ENCODE assay signal across 12 cellular contexts in genomic region chr4:184097815-184098214, GRCh38.
"Had no signal": no experiment of that assay in that cellular context is flagged by ENCODE, and none has a peak within 500 bp of the region (broad histone marks: within the 10 kb centered on the region; RNA-seq: fewer than 3 reads in every experiment).

No MANE protein-coding gene starts in this region.

- H3K4me3 ChIP-seq: mucosa of descending colon, right lobe of liver had no signal

- H3K4me3 Mint-ChIP-seq: nephron progenitor cell had no signal

- H3K9me3 ChIP-seq: mucosa of descending colon, psoas muscle, right lobe of liver, upper lobe of right lung had no signal

- DNase-seq: activated B cell treated with CpG ODN at 0.5 μM for 24 hours; activated CD8-positive, alpha-beta memory T cell treated with anti-CD3 and anti-CD28 coated beads, Interleukin-2, amount 50 U/mL, for 4 hours; activated naive CD4-positive, alpha-beta T cell treated with anti-CD3 and anti-CD28 coated beads, Interleukin-2, amount 50 U/mL, for 16 hours; foreskin fibroblast had no signal

- H3K27ac ChIP-seq: psoas muscle, right lobe of liver, upper lobe of right lung had no signal

- H3K27me3 ChIP-seq: right lobe of liver, upper lobe of right lung had no signal

- H3K27ac Mint-ChIP-seq: activated B cell treated with CpG ODN at 0.5 μM for 24 hours; activated CD4-positive, alpha-beta memory T cell treated with anti-CD3 and anti-CD28 coated beads for 36 hours; activated T-helper 2 cell treated with anti-CD3 and anti-CD28 coated beads, Interferon-gamma antibody, Interleukin-2, Interleukin-4, amounts not matched to agents 10 μg/mL and 5 μg/mL and 100 μg/mL, durations not matched to agents 14 hours and 24 hours and 36 hours; nephron progenitor cell; stimulated activated naive B cell treated with anti-CD40 and anti-IgM and Interleukin-4, amounts not matched to agents 10 μg/mL and 1 μg/mL and 100 μg/mL, for 72 hours had no signal

- H3K36me3 Mint-ChIP-seq: activated CD4-positive, alpha-beta memory T cell treated with anti-CD3 and anti-CD28 coated beads for 36 hours; stimulated activated naive B cell treated with anti-CD40 and anti-IgM and Interleukin-4, amounts not matched to agents 10 μg/mL and 1 μg/mL and 100 μg/mL, for 72 hours had no signal

- H3K9me3 Mint-ChIP-seq: activated B cell treated with CpG ODN at 0.5 μM for 24 hours; activated CD4-positive, alpha-beta memory T cell treated with anti-CD3 and anti-CD28 coated beads for 36 hours; activated T-helper 2 cell treated with anti-CD3 and anti-CD28 coated beads, Interferon-gamma antibody, Interleukin-2, Interleukin-4, amounts not matched to agents 10 μg/mL and 5 μg/mL and 100 μg/mL, durations not matched to agents 14 hours and 24 hours and 36 hours; nephron progenitor cell; stimulated activated naive B cell treated with anti-CD40 and anti-IgM and Interleukin-4, amounts not matched to agents 10 μg/mL and 1 μg/mL and 100 μg/mL, for 72 hours had no signal

- H3K4me1 ChIP-seq: psoas muscle had no signal

- H3K36me3 ChIP-seq: right lobe of liver, upper lobe of right lung had no signal
